ENCODE assay signal across 11 cellular contexts in genomic region chr3:149489060-149489690, GRCh38. TPM values are rescaled to one million over a fixed set of nuclear protein-coding genes. Genes with fewer than 3 reads are reported as not detected.
DNase-seq lines count a peak whose midpoint lies in the region; ATAC-seq, FAIRE-seq and TF ChIP-seq lines count a peak whose summit lies in the region.
"Had no signal": no experiment of that assay in that cellular context is flagged by ENCODE, and none has a peak within 500 bp of the region (broad histone marks: within the 10 kb centered on the region; RNA-seq: fewer than 3 reads in every experiment).

No MANE protein-coding gene starts in this region.

- H3K4me3 Mint-ChIP-seq in nephron progenitor cell, result no peak overlapping the region
- H3K4me3 Mint-ChIP-seq: central memory CD8-positive, alpha-beta T cell had no signal

- H3K23ac ChIP-seq in neuronal stem cell (ENCODE audit: low read depth, low read length, poor library complexity), result no peak overlapping the region

- no peak overlapping the region for H3K4me2 ChIP-seq in neuronal stem cell (ENCODE audit: insufficient read depth, low read length, poor library complexity, severe bottlenecking)

- no peaks in the 10 kb centered on the region for H3K79me1 ChIP-seq in neuronal stem cell (ENCODE audit: low read depth, low read length)

- H3K4me1 ChIP-seq in body of pancreas (no peaks in the 10 kb centered on the region), neuronal stem cell (ENCODE audit: control insufficient read depth in 2 of 2, insufficient read depth in 1 of 2, low read depth in 1 of 2, low read length in 2 of 2) (no peaks in the 10 kb centered on the region)

- H3K9ac ChIP-seq in neuronal stem cell (ENCODE audit: low read depth, low read length, poor library complexity), result no peak overlapping the region

- H2AK5ac ChIP-seq in neuronal stem cell (ENCODE audit: low read depth, low read length), result no peak overlapping the region

- no peak overlapping the region for H3K18ac ChIP-seq in neuronal stem cell (ENCODE audit: low read length)

- peak; percentile 22 for DNase-seq in NCI-H1436 (lab: John Stamatoyannopoulos, UW)
- DNase-seq in NCI-H1436 treated with DMSO at 0.1 percent for 48 hours (lab: John Stamatoyannopoulos, UW), result no peak
- DNase-seq in body of pancreas, result no peak
- DNase-seq in nephron progenitor cell, result peak; percentile 11
- DNase-seq in neuronal stem cell (ENCODE audit: low spot score), result no peak
- DNase-seq in GM19239 (ENCODE audit: insufficient read length, low spot score), result no peak
- no peak for DNase-seq in stimulated activated CD4-positive, alpha-beta T cell treated with anti-CD3 and anti-CD28 coated beads, Interleukin-2, amount 100 ng/mL, for 48 hours
- DNase-seq: C1 segment of cervical spinal cord had no signal

- intact Hi-C loops in body of pancreas (cut with DNase I), result loop anchor here (10.0 kb wide), 1 partner anchor 94 kb away; no protein-coding TSS in a partner anchor

- no peak overlapping the region for H3K14ac ChIP-seq in neuronal stem cell (ENCODE audit: low read length)

- H3K4me1 Mint-ChIP-seq in nephron progenitor cell, result no peaks in the 10 kb centered on the region
- H3K4me1 Mint-ChIP-seq: central memory CD8-positive, alpha-beta T cell had no signal

- H3K27me3 ChIP-seq in body of pancreas (no peaks in the 10 kb centered on the region), neuronal stem cell (ENCODE audit: control insufficient read depth in 3 of 3, insufficient read depth in 3 of 3, low read depth in 1 of 3, low read length in 3 of 3) (peaks cover 0 to 6% (median 3%) of the 10 kb centered on the region in 3 experiments)

- TF ChIP-seq CTCF in body of pancreas (IDR thresholded peaks at IDR 0.05), result peak in 6 of 7 experiments; percentile 16 to 38 (median 23)
- TF ChIP-seq CTCF in nephron progenitor cell (IDR thresholded peaks at IDR 0.05), result peak; percentile 51

- peak; percentile 66 for TF ChIP-seq RAD21 in Ishikawa (IDR thresholded peaks at IDR 0.05; ENCODE audit: low read depth)

- H2BK15ac ChIP-seq in neuronal stem cell (ENCODE audit: low read length), result no peak overlapping the region

- H3K27ac ChIP-seq in body of pancreas (no peak overlapping the region), neuronal stem cell (replicated peaks; ENCODE audit: low read length) (no peak overlapping the region)

- no peak overlapping the region for H2AFZ ChIP-seq in neuronal stem cell (ENCODE audit: low read length)

- H3K36me3 Mint-ChIP-seq in nephron progenitor cell (ENCODE audit: low read depth), result no peaks in the 10 kb centered on the region

- no peak for TF ChIP-seq POLR2A in body of pancreas (IDR thresholded peaks at IDR 0.05)

- no peak for ATAC-seq in body of pancreas

- no peak overlapping the region for H4K91ac ChIP-seq in neuronal stem cell (ENCODE audit: low read depth, low read length, poor library complexity)

- no peaks in the 10 kb centered on the region for H3K9me3 Mint-ChIP-seq in nephron progenitor cell
- H3K9me3 Mint-ChIP-seq: central memory CD8-positive, alpha-beta T cell had no signal

- H2BK12ac ChIP-seq in neuronal stem cell (ENCODE audit: low read length), result no peak overlapping the region

- H4K8ac ChIP-seq in neuronal stem cell (ENCODE audit: low read depth, low read length), result no peak overlapping the region

- no peak overlapping the region for H2BK5ac ChIP-seq in neuronal stem cell (ENCODE audit: low read length)

- no peaks in the 10 kb centered on the region for H3K36me3 ChIP-seq in body of pancreas (replicated peaks in 1 of 2; ENCODE audit: insufficient read depth in 1 of 2, low read depth in 2 of 2)
- no peaks in the 10 kb centered on the region for H3K36me3 ChIP-seq in neuronal stem cell (replicated peaks in 1 of 2; ENCODE audit: control insufficient read depth in 2 of 2, insufficient read depth in 2 of 2, low read length in 2 of 2)

- peaks cover 9% of the 10 kb centered on the region for H3K27me3 Mint-ChIP-seq in nephron progenitor cell (ENCODE audit: low read depth, poor library complexity)

- TF ChIP-seq EP300 in Ishikawa (IDR thresholded peaks at IDR 0.05; ENCODE audit: borderline replicate concordance), result no peak

- no peak for FAIRE-seq in GM19239 (lab: Jason Lieb, UNC)

- no peak overlapping the region for H3K27ac Mint-ChIP-seq in nephron progenitor cell

- no peaks in the 10 kb centered on the region for H3K9me3 ChIP-seq in body of pancreas
- H3K9me3 ChIP-seq in neuronal stem cell (replicated peaks in 1 of 2; ENCODE audit: control insufficient read depth in 2 of 2, insufficient read depth in 1 of 2, low read depth in 1 of 2, low read length in 2 of 2), result peaks cover 0 to 1% of the 10 kb centered on the region in 2 donors

- 58 to 68% methylated on average over 6 of the region's 6 CpGs for WGBS in body of pancreas, 2 donors
- WGBS in neuronal stem cell (ENCODE audit: extremely low coverage in 2 of 2, insufficient read length in 2 of 2, insufficient replicate concordance in 1 of 2), 2 donors, result no CpG with 5 or more reads among the region's 6 CpGs

- no peak overlapping the region for H3K4ac ChIP-seq in neuronal stem cell (ENCODE audit: low read length)

- H3K4me3 ChIP-seq in body of pancreas (no peak overlapping the region), neuronal stem cell (ENCODE audit: low read length in 2 of 2) (no peak overlapping the region)

- no peak overlapping the region for H2BK120ac ChIP-seq in neuronal stem cell (ENCODE audit: low read depth, low read length)

TF ChIP-seq in Ishikawa, 13 proteins besides CTCF, POLR2A, EP300 and RAD21:
- TF ChIP-seq YY1 (IDR thresholded peaks at IDR 0.05; ENCODE audit: low read depth) (no peak), TAF1 (IDR thresholded peaks at IDR 0.05; ENCODE audit: low read depth) (no peak), FOXM1 (IDR thresholded peaks at IDR 0.05; ENCODE audit: borderline replicate concordance, low read depth) (no peak), CREB1 (IDR thresholded peaks at IDR 0.05; ENCODE audit: low read depth) (no peak), NFIC (IDR thresholded peaks at IDR 0.05) (no peak), TCF12 (IDR thresholded peaks at IDR 0.05; ENCODE audit: low read depth) (no peak), REST (IDR thresholded peaks at IDR 0.05; ENCODE audit: low read depth) (no peak), EGR1 (IDR thresholded peaks at IDR 0.05) (no peak), MAX (IDR thresholded peaks at IDR 0.05) (no peak), ZBTB7A (IDR thresholded peaks at IDR 0.05; ENCODE audit: low read depth) (no peak), USF1 (IDR thresholded peaks at IDR 0.05) (no peak), CEBPB (IDR thresholded peaks at IDR 0.05) (no peak), TEAD4 (IDR thresholded peaks at IDR 0.05) (no peak)

RNA-seq across cellular contexts. Expression of gene TM4SF4, which starts 14.7 kb away (rescaled TPM):
- 100 to 1,000 TPM in 1 of 2 donors, 10 to 100 TPM in 1; 53.2 to 149 TPM for total RNA-seq in body of pancreas
- polyA plus RNA-seq in neuronal stem cell (2013, experiment 1 of 2), result not detected
- not detected for polyA plus RNA-seq in neuronal stem cell (2013, experiment 2 of 2)
- total RNA-seq: ureter had no signal

Comparison
In these comparisons a context has a peak if more than half of its experiments do, and no peak if none do; other contexts are left out.
1. DNase-seq: peak in NCI-H1436 (single experiment) and nephron progenitor cell (single experiment); none in NCI-H1436 treated with DMSO at 0.1 percent for 48 hours (single experiment), body of pancreas (0 of 4), neuronal stem cell (single experiment), GM19239 (single experiment) and stimulated activated CD4-positive, alpha-beta T cell treated with anti-CD3 and anti-CD28 coated beads, Interleukin-2, amount 100 ng/mL, for 48 hours (0 of 2).